ENCODE assay signal across 22 cellular contexts in genomic region chr1:67158401-67158800, GRCh38. TPM values are rescaled to one million over a fixed set of nuclear protein-coding genes. Genes with fewer than 3 reads are reported as not detected.
DNase-seq lines count a peak whose midpoint lies in the region; ATAC-seq and TF ChIP-seq lines count a peak whose summit lies in the region.
"Had no signal": no experiment of that assay in that cellular context is flagged by ENCODE, and none has a peak within 500 bp of the region (broad histone marks: within the 10 kb centered on the region; RNA-seq: fewer than 3 reads in every experiment).

No MANE protein-coding gene starts in this region.

- POLR2A ChIA-PET in activated CD4-positive, alpha-beta T cell treated with anti-CD3 and anti-CD28 coated beads for 36 hours (lab: Charles Lee), result interaction anchor here (0.8 kb wide), 1 partner anchor 13 kb away, joined by 3 read pairs; no protein-coding TSS in a partner anchor

- no peak overlapping the region for H3K56ac ChIP-seq in mesendoderm (ENCODE audit: low read length)

- no peak overlapping the region for H2AK5ac ChIP-seq in mesendoderm (ENCODE audit: low read length)

- peak; percentile 53 for DNase-seq in activated CD4-positive, alpha-beta T cell treated with anti-CD3 and anti-CD28 coated beads for 36 hours
- no peak for DNase-seq in activated CD4-positive, alpha-beta T cell treated with anti-CD3 and anti-CD28 coated beads for 48 hours
- peak; percentile 31 for DNase-seq in stimulated activated CD4-positive, alpha-beta T cell treated with anti-CD3 and anti-CD28 coated beads, Interleukin-15, amount 100 ng/mL, for 24 hours
- DNase-seq in stimulated activated CD4-positive, alpha-beta T cell treated with anti-CD3 and anti-CD28 coated beads, Interleukin-4, amount 100 ng/mL, for 1 hour, result no peak
- DNase-seq in mesendoderm, result peak; percentile 32
- DNase-seq in mucosa of descending colon, result no peak
- DNase-seq in NCI-H524 (lab: John Stamatoyannopoulos, UW), result no peak
- DNase-seq: 8988T; CD4-positive, CD25-positive, alpha-beta regulatory T cell; COR-L47; DMS 273 treated with DMSO at 0.1 percent for 48 hours; GDM1; KG1; MV-4-11; NCI-H187; NCI-H226; NCI-H524 treated with DMSO at 0.1 percent for 48 hours had no signal

- no peaks in the 10 kb centered on the region for H3K36me3 ChIP-seq in mesendoderm (ENCODE audit: control insufficient read depth, insufficient read depth, low read length)
- H3K36me3 ChIP-seq in mucosa of descending colon (ENCODE audit: low read depth), result no peaks in the 10 kb centered on the region

- no peak overlapping the region for H3K23ac ChIP-seq in mesendoderm (ENCODE audit: low read length)

- H3K4me1 ChIP-seq in mesendoderm (ENCODE audit: control insufficient read depth, low read depth, low read length) (no peaks in the 10 kb centered on the region), mucosa of descending colon (ENCODE audit: low read depth) (no peaks in the 10 kb centered on the region)

- intact Hi-C loops in activated CD4-positive, alpha-beta T cell treated with anti-CD3 and anti-CD28 coated beads for 36 hours (cut with DNase I, micrococcal nuclease), result loop anchor here (2.0 to 5.0 kb wide), 3 partner anchors 34 to 876 kb away; no protein-coding TSS in a partner anchor
- intact Hi-C loops in mucosa of descending colon (cut with DNase I, micrococcal nuclease), result no loop called here

- ATAC-seq in activated CD4-positive, alpha-beta T cell treated with anti-CD3 and anti-CD28 coated beads for 36 hours, result no peak
- no peak for ATAC-seq in mucosa of descending colon
- ATAC-seq: HepG2 had no signal

- H3K36me3 Mint-ChIP-seq in activated CD4-positive, alpha-beta T cell treated with anti-CD3 and anti-CD28 coated beads for 36 hours (ENCODE audit: low read depth), result no peaks in the 10 kb centered on the region
- H3K36me3 Mint-ChIP-seq in activated naive CD8-positive, alpha-beta T cell, result peaks cover 2% of the 10 kb centered on the region
- H3K36me3 Mint-ChIP-seq: CD4-positive, CD25-positive, alpha-beta regulatory T cell had no signal

- no peak overlapping the region for H3K18ac ChIP-seq in mesendoderm (ENCODE audit: low read length)

- H3K9me3 Mint-ChIP-seq in activated CD4-positive, alpha-beta T cell treated with anti-CD3 and anti-CD28 coated beads for 36 hours (ENCODE audit: low read depth), result peaks cover 2% of the 10 kb centered on the region
- no peaks in the 10 kb centered on the region for H3K9me3 Mint-ChIP-seq in activated naive CD8-positive, alpha-beta T cell (ENCODE audit: low read depth)
- H3K9me3 Mint-ChIP-seq: CD4-positive, CD25-positive, alpha-beta regulatory T cell had no signal

- no peak overlapping the region for H3K9ac ChIP-seq in mesendoderm (ENCODE audit: low read length)

- peaks cover 33% of the 10 kb centered on the region for H3K4me1 Mint-ChIP-seq in activated CD4-positive, alpha-beta T cell treated with anti-CD3 and anti-CD28 coated beads for 36 hours
- peaks cover 28% of the 10 kb centered on the region for H3K4me1 Mint-ChIP-seq in activated naive CD8-positive, alpha-beta T cell (ENCODE audit: low read depth)

- H2BK5ac ChIP-seq in mesendoderm (ENCODE audit: low read length), result no peak overlapping the region

- H2BK120ac ChIP-seq in mesendoderm (ENCODE audit: low read depth, low read length), result no peak overlapping the region

- no peak overlapping the region for H3K27ac ChIP-seq in mesendoderm (ENCODE audit: low read depth, low read length)

- no peak overlapping the region for H3K4me3 Mint-ChIP-seq in activated CD4-positive, alpha-beta T cell treated with anti-CD3 and anti-CD28 coated beads for 36 hours
- no peak overlapping the region for H3K4me3 Mint-ChIP-seq in activated naive CD8-positive, alpha-beta T cell
- H3K4me3 Mint-ChIP-seq: CD4-positive, CD25-positive, alpha-beta regulatory T cell had no signal

- H3K9me3 ChIP-seq in mucosa of descending colon, result no peaks in the 10 kb centered on the region

- peaks cover 8% of the 10 kb centered on the region for H3K27me3 Mint-ChIP-seq in activated CD4-positive, alpha-beta T cell treated with anti-CD3 and anti-CD28 coated beads for 36 hours
- H3K27me3 Mint-ChIP-seq in activated naive CD8-positive, alpha-beta T cell, result no peaks in the 10 kb centered on the region
- H3K27me3 Mint-ChIP-seq: CD4-positive, CD25-positive, alpha-beta regulatory T cell had no signal

- no peak for TF ChIP-seq CTCF in mucosa of descending colon (IDR thresholded peaks at IDR 0.05)

- no peaks in the 10 kb centered on the region for H3K27me3 ChIP-seq in mesendoderm (ENCODE audit: insufficient read depth, low read length, poor library complexity)

- no CpG with 5 or more reads among the region's 2 CpGs for WGBS in mesendoderm (ENCODE audit: extremely low coverage, insufficient coverage, low lambda C conversion rate)

- H3K27ac Mint-ChIP-seq in activated CD4-positive, alpha-beta T cell treated with anti-CD3 and anti-CD28 coated beads for 36 hours, result no peak overlapping the region
- H3K27ac Mint-ChIP-seq in activated naive CD8-positive, alpha-beta T cell, result peak overlapping the region; percentile 83
- H3K27ac Mint-ChIP-seq: CD4-positive, CD25-positive, alpha-beta regulatory T cell had no signal

- CTCF ChIA-PET in activated CD4-positive, alpha-beta T cell treated with anti-CD3 and anti-CD28 coated beads for 36 hours (lab: Charles Lee), result interaction anchor here (0.6 to 1.3 kb wide), 2 partner anchors 9 to 56 kb away, joined by 3 read pairs; no protein-coding TSS in a partner anchor

- no peaks in the 10 kb centered on the region for H3K79me1 ChIP-seq in mesendoderm (ENCODE audit: low read length)

- no peak overlapping the region for H4K8ac ChIP-seq in mesendoderm (ENCODE audit: low read depth, low read length)

- H3K4me3 ChIP-seq in mesendoderm (ENCODE audit: low read length) (no peak overlapping the region), mucosa of descending colon (no peak overlapping the region)

- H2BK15ac ChIP-seq in mesendoderm (replicated peaks; ENCODE audit: low read depth), result no peak overlapping the region

- H3K79me2 ChIP-seq in mesendoderm (ENCODE audit: control insufficient read depth, insufficient read depth, low read length), result no peaks in the 10 kb centered on the region

- H3K4ac ChIP-seq in mesendoderm (ENCODE audit: low read depth, low read length), result no peak overlapping the region

- H3K4me2 ChIP-seq in mesendoderm (ENCODE audit: low read length), result no peak overlapping the region

- no peak overlapping the region for H4K5ac ChIP-seq in mesendoderm (ENCODE audit: low read length)

RNA-seq across cellular contexts. Expression of gene IL23R, which starts 7.9 kb away (rescaled TPM):
- 1 to 10 TPM; 7.1 to 9.3 TPM for total RNA-seq in activated CD4-positive, alpha-beta T cell treated with anti-CD3 and anti-CD28 coated beads for 36 hours
- polyA plus RNA-seq in mesendoderm (2013, experiment 1 of 2), result 0.03 TPM
- polyA plus RNA-seq in mesendoderm (2013, experiment 2 of 2), result 0.01 TPM
- total RNA-seq in mucosa of descending colon, result 1 to 10 TPM; 1.1 to 3.4 (median 2.5) TPM
- total RNA-seq: CD4-positive, CD25-positive, alpha-beta regulatory T cell; Daoy; H4; HepG2 had no signal
- polyA plus RNA-seq: AG04450, HepG2 had no signal

RNA-seq across cellular contexts. Expression of gene C1orf141, which starts 23.6 kb away (rescaled TPM):
- total RNA-seq in activated CD4-positive, alpha-beta T cell treated with anti-CD3 and anti-CD28 coated beads for 36 hours, result under 1 TPM in 1 of 2 experiments, not detected in 1; 0.11 TPM
- not detected for polyA plus RNA-seq in mesendoderm (2013, experiment 1 of 2)
- not detected for polyA plus RNA-seq in mesendoderm (2013, experiment 2 of 2)
- total RNA-seq in mucosa of descending colon, result not detected
- total RNA-seq: CD4-positive, CD25-positive, alpha-beta regulatory T cell; Daoy; H4; HepG2 had no signal
- polyA plus RNA-seq: AG04450; CD4-positive, CD25-positive, alpha-beta regulatory T cell; HepG2 had no signal

Comparison
In these comparisons a context has a peak if more than half of its experiments do, and no peak if none do; other contexts are left out.
1. DNase-seq: peak in activated CD4-positive, alpha-beta T cell treated with anti-CD3 and anti-CD28 coated beads for 36 hours (single experiment), stimulated activated CD4-positive, alpha-beta T cell treated with anti-CD3 and anti-CD28 coated beads, Interleukin-15, amount 100 ng/mL, for 24 hours (single experiment) and mesendoderm (single experiment); none in activated CD4-positive, alpha-beta T cell treated with anti-CD3 and anti-CD28 coated beads for 48 hours (single experiment), stimulated activated CD4-positive, alpha-beta T cell treated with anti-CD3 and anti-CD28 coated beads, Interleukin-4, amount 100 ng/mL, for 1 hour (single experiment), mucosa of descending colon (0 of 3) and NCI-H524 (0 of 2).
2. intact Hi-C loops: an anchor here in activated CD4-positive, alpha-beta T cell treated with anti-CD3 and anti-CD28 coated beads for 36 hours (2.0 to 5.0 kb wide); none called in mucosa of descending colon.